ENCODE assay signal across 18 cellular contexts in genomic region chr3:13882876-13883275, GRCh38. TPM values are rescaled to one million over a fixed set of nuclear protein-coding genes. Genes with fewer than 3 reads are reported as not detected.
DNase-seq lines count a peak whose midpoint lies in the region; ATAC-seq and TF ChIP-seq lines count a peak whose summit lies in the region.
"Had no signal": no experiment of that assay in that cellular context is flagged by ENCODE, and none has a peak within 500 bp of the region (broad histone marks: within the 10 kb centered on the region; RNA-seq: fewer than 3 reads in every experiment).

No MANE protein-coding gene starts in this region.

- TF ChIP-seq CTCF in esophagus muscularis mucosa (IDR thresholded peaks at IDR 0.05) = no peak

- no peak for TF ChIP-seq POLR2A in esophagus muscularis mucosa (IDR thresholded peaks at IDR 0.05; ENCODE audit: low read depth)

- H3K27me3 Mint-ChIP-seq in activated naive CD4-positive, alpha-beta T cell treated with anti-CD3 and anti-CD28 coated beads, Interleukin-2, amount 50 U/mL, for 24 hours = peaks cover 4% of the 10 kb centered on the region
- H3K27me3 Mint-ChIP-seq in activated naive CD4-positive, alpha-beta T cell treated with anti-CD3 and anti-CD28 coated beads for 36 hours (ENCODE audit: low read depth) = peaks cover 7% of the 10 kb centered on the region
- H3K27me3 Mint-ChIP-seq in T-helper 17 cell = peaks cover 41% of the 10 kb centered on the region

- H3K4me3 Mint-ChIP-seq in activated naive CD4-positive, alpha-beta T cell treated with anti-CD3 and anti-CD28 coated beads, Interleukin-2, amount 50 U/mL, for 24 hours = no peak overlapping the region
- H3K4me3 Mint-ChIP-seq in activated naive CD4-positive, alpha-beta T cell treated with anti-CD3 and anti-CD28 coated beads for 36 hours = no peak overlapping the region
- H3K4me3 Mint-ChIP-seq in T-helper 17 cell = peak overlapping the region; percentile 45
- H3K4me3 Mint-ChIP-seq: B cell, H9 had no signal

- peaks cover 9% of the 10 kb centered on the region for H3K4me1 Mint-ChIP-seq in activated naive CD4-positive, alpha-beta T cell treated with anti-CD3 and anti-CD28 coated beads, Interleukin-2, amount 50 U/mL, for 24 hours
- no peaks in the 10 kb centered on the region for H3K4me1 Mint-ChIP-seq in activated naive CD4-positive, alpha-beta T cell treated with anti-CD3 and anti-CD28 coated beads for 36 hours (ENCODE audit: low read depth)
- H3K4me1 Mint-ChIP-seq in T-helper 17 cell = peaks cover 19% of the 10 kb centered on the region

- no peaks in the 10 kb centered on the region for H3K36me3 ChIP-seq in esophagus muscularis mucosa

- CTCF ChIA-PET in activated naive CD4-positive, alpha-beta T cell treated with anti-CD3 and anti-CD28 coated beads for 36 hours (lab: Charles Lee) = interaction anchor here (0.7 to 17.1 kb wide), 2 partner anchors 16 to 228 kb away, joined by 4 to 459 read pairs; no protein-coding TSS in a partner anchor

- intact Hi-C loops in activated naive CD4-positive, alpha-beta T cell treated with anti-CD3 and anti-CD28 coated beads for 36 hours (cut with micrococcal nuclease) = no loop called here
- intact Hi-C loops in esophagus muscularis mucosa (cut with DNase I) (loop anchor here (10.0 kb wide), 1 partner anchor 388 kb away; no protein-coding TSS in a partner anchor), posterior vena cava (cut with DNase I) (no loop called here)

- peaks cover 24 to 31% (median 30%) of the 10 kb centered on the region in 4 donors for H3K4me1 ChIP-seq in esophagus muscularis mucosa

- H3K27me3 ChIP-seq in esophagus muscularis mucosa = peaks cover 0 to 88% (median 30%) of the 10 kb centered on the region in 4 donors

- 85% methylated on average over 3 of the region's 3 CpGs for WGBS in esophagus muscularis mucosa

- no peak for ATAC-seq in T-helper 17 cell
- ATAC-seq: HepG2 had no signal

- TF ChIP-seq EP300 in esophagus muscularis mucosa (IDR thresholded peaks at IDR 0.05) = no peak

- in situ Hi-C loops in G401 (cut with HindIII; ENCODE audit: low sequenced_read_pairs) = no loop called here

- no peaks in the 10 kb centered on the region for H3K36me3 Mint-ChIP-seq in activated naive CD4-positive, alpha-beta T cell treated with anti-CD3 and anti-CD28 coated beads, Interleukin-2, amount 50 U/mL, for 24 hours
- no peaks in the 10 kb centered on the region for H3K36me3 Mint-ChIP-seq in activated naive CD4-positive, alpha-beta T cell treated with anti-CD3 and anti-CD28 coated beads for 36 hours (ENCODE audit: low read depth)
- peaks cover 10% of the 10 kb centered on the region for H3K36me3 Mint-ChIP-seq in T-helper 17 cell (ENCODE audit: low read depth)

- no peak overlapping the region for H3K27ac ChIP-seq in esophagus muscularis mucosa (replicated peaks in 1 of 4)

- DNase-seq in activated naive CD4-positive, alpha-beta T cell treated with anti-CD3 and anti-CD28 coated beads for 36 hours = no peak
- DNase-seq in T-helper 17 cell (no peak), esophagus muscularis mucosa (ENCODE audit: extremely low spot score) (peak; percentile 75), posterior vena cava (ENCODE audit: low spot score) (peak; percentile 28), NOMO-1 treated with DMSO at 0.1 percent for 48 hours (lab: John Stamatoyannopoulos, UW; ENCODE audit: unreplicated experiment) (no peak), G401 (ENCODE audit: low spot score) (no peak)
- no peak for DNase-seq in stimulated activated CD4-positive, alpha-beta T cell treated with anti-CD3 and anti-CD28 coated beads, Interleukin-2, amount 100 ng/mL, for 48 hours
- DNase-seq: C1 segment of cervical spinal cord; CD4-positive, alpha-beta memory T cell; DMS153; DMS79 treated with DMSO at 0.1 percent for 48 hours; EL; GDM1; GOT3 had no signal

- H3K4me3 ChIP-seq in esophagus muscularis mucosa = no peak overlapping the region

- H3K27ac Mint-ChIP-seq in activated naive CD4-positive, alpha-beta T cell treated with anti-CD3 and anti-CD28 coated beads, Interleukin-2, amount 50 U/mL, for 24 hours = peak overlapping the region; percentile 74
- no peak overlapping the region for H3K27ac Mint-ChIP-seq in activated naive CD4-positive, alpha-beta T cell treated with anti-CD3 and anti-CD28 coated beads for 36 hours
- H3K27ac Mint-ChIP-seq in T-helper 17 cell = peak overlapping the region; percentile 72
- H3K27ac Mint-ChIP-seq: B cell, H9 had no signal

- no peaks in the 10 kb centered on the region for H3K9me3 Mint-ChIP-seq in activated naive CD4-positive, alpha-beta T cell treated with anti-CD3 and anti-CD28 coated beads, Interleukin-2, amount 50 U/mL, for 24 hours
- H3K9me3 Mint-ChIP-seq in activated naive CD4-positive, alpha-beta T cell treated with anti-CD3 and anti-CD28 coated beads for 36 hours = no peaks in the 10 kb centered on the region
- H3K9me3 Mint-ChIP-seq: H9 had no signal

- H3K9me3 ChIP-seq in T-helper 17 cell (ENCODE audit: control insufficient read depth, low read length, poor library complexity, severe bottlenecking) (no peaks in the 10 kb centered on the region), esophagus muscularis mucosa (peaks cover 0 to 9% (median 6%) of the 10 kb centered on the region in 4 donors)

RNA-seq across cellular contexts. Expression of gene WNT7A, which starts 3.0 kb away (rescaled TPM):
- total RNA-seq in activated naive CD4-positive, alpha-beta T cell treated with anti-CD3 and anti-CD28 coated beads for 36 hours = under 1 TPM; 0.07 to 0.10 TPM
- 10 to 100 TPM; 10.1 to 14.5 TPM for total RNA-seq in T-helper 17 cell
- not detected for total RNA-seq in esophagus muscularis mucosa
- total RNA-seq in posterior vena cava = not detected
- total RNA-seq in G401 (2014; rRNA removed; shearing (Covaris generic)) = not detected in 2 replicates
- total RNA-seq: B cell, H9, HepG2 had no signal

Comparison
In these comparisons a context has a peak if more than half of its experiments do, and no peak if none do; other contexts are left out.
1. DNase-seq: peak in esophagus muscularis mucosa (single experiment) and posterior vena cava (single experiment); none in activated naive CD4-positive, alpha-beta T cell treated with anti-CD3 and anti-CD28 coated beads for 36 hours (single experiment), T-helper 17 cell (0 of 3), NOMO-1 treated with DMSO at 0.1 percent for 48 hours (single experiment), stimulated activated CD4-positive, alpha-beta T cell treated with anti-CD3 and anti-CD28 coated beads, Interleukin-2, amount 100 ng/mL, for 48 hours (0 of 2) and G401 (single experiment).
2. RNA of gene WNT7A, which starts 3.0 kb away (total RNA-seq): 10.1 to 14.5 TPM in T-helper 17 cell; 0.07 to 0.10 TPM in activated naive CD4-positive, alpha-beta T cell treated with anti-CD3 and anti-CD28 coated beads for 36 hours, not detected in esophagus muscularis mucosa, not detected in posterior vena cava and not detected in G401; every median in the first group is over 10 times any median in the second.